ENCODE assay signal across 12 cellular contexts in the genomic region with DNA sequence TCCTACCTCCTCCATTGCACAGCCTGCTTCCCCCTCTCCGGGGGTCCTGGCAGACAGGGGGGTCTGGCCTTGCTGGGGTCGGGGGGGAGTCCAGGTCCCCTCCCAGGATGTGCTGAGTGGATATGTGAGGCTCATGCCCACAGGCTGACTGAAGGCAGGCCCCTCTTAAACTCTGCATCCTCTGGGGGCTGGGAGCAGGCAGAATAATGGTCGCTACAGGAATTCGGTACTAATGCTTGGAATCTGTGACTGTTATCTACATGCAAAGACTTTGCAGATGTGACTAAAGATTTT. TPM values are rescaled to one million over a fixed set of nuclear protein-coding genes. Genes with fewer than 3 reads are reported as not detected.
DNase-seq lines count a peak whose midpoint lies in the region; ATAC-seq, FAIRE-seq and TF ChIP-seq lines count a peak whose summit lies in the region.
"Had no signal": no experiment of that assay in that cellular context is flagged by ENCODE, and none has a peak within 500 bp of the region (broad histone marks: within the 10 kb centered on the region; RNA-seq: fewer than 3 reads in every experiment).

No MANE protein-coding gene starts in this region.

- POLR2A ChIA-PET in A549 (lab: Yijun Ruan, JAX) = no interaction called here
- POLR2A ChIA-PET in activated CD8-positive, alpha-beta T cell treated with anti-CD3 and anti-CD28 coated beads, Interleukin-2, amount 10 ng/mL, durations not matched to agents 7 days and 5 days (lab: Charles Lee) = interaction anchor here (0.8 to 15.1 kb wide), 2 partner anchors 22 to 36 kb away, joined by 3 to 307 read pairs; no protein-coding TSS in a partner anchor

- H3K27ac ChIP-seq in A549 (peak overlapping the region in 1 of 2 experiments; percentile 99; a peak in 2 of 6 replicates), aorta (ENCODE audit: low read depth in 1 of 2, low read length in 2 of 2) (no peak overlapping the region)

- H3K4me3 ChIP-seq in A549 = no peak overlapping the region
- peak overlapping the region; percentile 88; the same call in 1 of the 2 replicates for H3K4me3 ChIP-seq in GM08714 (ENCODE audit: low read length)
- H3K4me3 ChIP-seq in aorta (ENCODE audit: low read length in 2 of 2) = no peak overlapping the region

- TF ChIP-seq EP300 in A549 (IDR thresholded peaks at IDR 0.05) = no peak

- TF ChIP-seq RAD21 in A549 (conservative IDR thresholded peaks at IDR 0.05 in 1 of 2, IDR thresholded peaks at IDR 0.05 in 1 of 2) = no peak

- peaks cover 22% of the 10 kb centered on the region for H3K4me1 ChIP-seq in A549
- no peaks in the 10 kb centered on the region for H3K4me1 ChIP-seq in aorta (ENCODE audit: control insufficient read depth in 1 of 2, insufficient read depth in 2 of 2, low read length in 2 of 2)

- peak overlapping the region; percentile 95 for H3K27ac Mint-ChIP-seq in activated CD8-positive, alpha-beta T cell treated with anti-CD3 and anti-CD28 coated beads, Interleukin-2, amount 10 ng/mL, durations not matched to agents 7 days and 5 days
- no peak overlapping the region for H3K27ac Mint-ChIP-seq in mesothelial cell of epicardium

- H3K36me3 ChIP-seq in aorta (ENCODE audit: control insufficient read depth in 1 of 2, insufficient read depth in 2 of 2, low read length in 1 of 2) = no peaks in the 10 kb centered on the region

- H3K9me3 Mint-ChIP-seq in activated CD8-positive, alpha-beta T cell treated with anti-CD3 and anti-CD28 coated beads, Interleukin-2, amount 10 ng/mL, durations not matched to agents 7 days and 5 days (ENCODE audit: insufficient read depth) = no peaks in the 10 kb centered on the region
- no peaks in the 10 kb centered on the region for H3K9me3 Mint-ChIP-seq in mesothelial cell of epicardium

- H3K9me3 ChIP-seq in A549 = no peaks in the 10 kb centered on the region
- H3K9me3 ChIP-seq in aorta (ENCODE audit: control insufficient read depth, low read length) = no peaks in the 10 kb centered on the region

- intact Hi-C loops in aorta (cut with DNase I) = loop anchor here in 1 of 2 donors (5.0 kb wide), 1 partner anchor 35 kb away; the partner anchor contains the start of gene DNAL4

- H3K4me3 Mint-ChIP-seq in activated CD8-positive, alpha-beta T cell treated with anti-CD3 and anti-CD28 coated beads, Interleukin-2, amount 10 ng/mL, durations not matched to agents 7 days and 5 days = peak overlapping the region; percentile 97
- peak overlapping the region; percentile 75 for H3K4me3 Mint-ChIP-seq in mesothelial cell of epicardium

- no peaks in the 10 kb centered on the region for H3K27me3 Mint-ChIP-seq in activated CD8-positive, alpha-beta T cell treated with anti-CD3 and anti-CD28 coated beads, Interleukin-2, amount 10 ng/mL, durations not matched to agents 7 days and 5 days (ENCODE audit: low read depth)
- H3K27me3 Mint-ChIP-seq in mesothelial cell of epicardium (ENCODE audit: low read depth) = no peaks in the 10 kb centered on the region

- H3K4me1 Mint-ChIP-seq in activated CD8-positive, alpha-beta T cell treated with anti-CD3 and anti-CD28 coated beads, Interleukin-2, amount 10 ng/mL, durations not matched to agents 7 days and 5 days (ENCODE audit: low read depth) = peaks cover 39% of the 10 kb centered on the region
- peaks cover 30% of the 10 kb centered on the region for H3K4me1 Mint-ChIP-seq in mesothelial cell of epicardium

- DNase-seq in A549 (ENCODE audit: low read depth in 1 of 2, low spot score in 1 of 2) (no peak), mesothelial cell of epicardium (ENCODE audit: low spot score in 2 of 2, unreplicated experiment in 2 of 2) (no peak), MV-4-11 (lab: John Stamatoyannopoulos, UW) (no peak), SHP77 treated with DMSO at 0.1 percent for 48 hours (lab: John Stamatoyannopoulos, UW) (no peak), DMS53 treated with DMSO at 0.1 percent for 48 hours (lab: John Stamatoyannopoulos, UW; ENCODE audit: unreplicated experiment) (no peak), aorta (no peak)
- DNase-seq in activated CD8-positive, alpha-beta T cell treated with anti-CD3 and anti-CD28 coated beads, Interleukin-2, amount 10 ng/mL, durations not matched to agents 7 days and 5 days = no peak
- DNase-seq: H7, NCI-H1930 had no signal

- 77% methylated on average over 3 of the region's 4 CpGs for WGBS in A549 (ENCODE audit: missing lambda C conversion rate)
- WGBS in aorta, 2 donors = 81 to 86% methylated on average over 4 of the region's 4 CpGs

- peak overlapping the region; percentile 90; the same call in 2 of the 3 replicates for H3K4me2 ChIP-seq in A549

- no peak for TF ChIP-seq POLR2A in A549 (IDR thresholded peaks at IDR 0.05; ENCODE audit: low read length)

- H3K27me3 ChIP-seq in aorta (ENCODE audit: control insufficient read depth in 1 of 2, insufficient read depth in 2 of 2, low read length in 1 of 2) = no peaks in the 10 kb centered on the region

- TF ChIP-seq CTCF in A549 (IDR thresholded peaks at IDR 0.05) (no peak), mesothelial cell of epicardium (IDR thresholded peaks at IDR 0.05; ENCODE audit: unreplicated experiment) (no peak)

- CTCF ChIA-PET in A549 (lab: Yijun Ruan, JAX) = interaction anchor here (8.1 kb wide), 1 partner anchor 10 kb away, joined by 75 read pairs; no protein-coding TSS in a partner anchor
- CTCF ChIA-PET in activated CD8-positive, alpha-beta T cell treated with anti-CD3 and anti-CD28 coated beads, Interleukin-2, amount 10 ng/mL, durations not matched to agents 7 days and 5 days (lab: Charles Lee) = interaction anchor here (1.3 to 2.0 kb wide), 4 partner anchors 9 to 112 kb away, joined by 4 to 11 read pairs (median 6); no protein-coding TSS in a partner anchor

- H3K36me3 Mint-ChIP-seq in activated CD8-positive, alpha-beta T cell treated with anti-CD3 and anti-CD28 coated beads, Interleukin-2, amount 10 ng/mL, durations not matched to agents 7 days and 5 days (ENCODE audit: low read depth) = peaks cover 45% of the 10 kb centered on the region
- peaks cover 3% of the 10 kb centered on the region for H3K36me3 Mint-ChIP-seq in mesothelial cell of epicardium

- no peak for FAIRE-seq in A549 (lab: Jason Lieb, UNC)
- FAIRE-seq: bronchial epithelial cell had no signal

- ATAC-seq in A549 (no peak), aorta (ENCODE audit: low FRiP score) (no peak)
- ATAC-seq in activated CD8-positive, alpha-beta T cell treated with anti-CD3 and anti-CD28 coated beads, Interleukin-2, amount 10 ng/mL, durations not matched to agents 7 days and 5 days = no peak
- ATAC-seq: sciatic nerve had no signal

TF ChIP-seq in A549, 52 proteins besides CTCF, POLR2A, EP300 and RAD21:
- no peak for TF ChIP-seq POLR2AphosphoS2 (conservative IDR thresholded peaks at IDR 0.05; ENCODE audit: low read length)
- TF ChIP-seq SMC3 (IDR thresholded peaks at IDR 0.05) = no peak
- no peak for TF ChIP-seq TFCP2L1 (CRISPR knock-in tag; IDR thresholded peaks at IDR 0.05)
- TF ChIP-seq HOXA7 (CRISPR knock-in tag; IDR thresholded peaks at IDR 0.05) = no peak
- TF ChIP-seq JUN (IDR thresholded peaks at IDR 0.05) = no peak
- no peak for TF ChIP-seq HEYL (CRISPR knock-in tag; IDR thresholded peaks at IDR 0.05)

RNA-seq across cellular contexts. Expression of gene SUN2, which starts 1.6 kb away (rescaled TPM):
- polyA plus RNA-seq in A549 (2011; rRNA removed) (12.6 and 18.4 TPM in 2 replicates), A549 (2017; fragmentation: RNase III; extraction: RNeasy Plus Mini Kit Qiagen cat#74134 plus additional on column Dnase treatment) (21.7 to 26.4 TPM (median 24.0 TPM) in 3 replicates), aorta (100 to 1,000 TPM in 1 of 2 donors, 10 to 100 TPM in 1; 95.4 to 303 TPM)
- 20.2 and 27.5 TPM in 2 replicates for polyA plus RNA-seq in A549 (2012; cell fraction: cytosol; rRNA removed)
- polyA plus RNA-seq in A549 (2012; cell fraction: nucleus; rRNA removed) = 63.4 and 82.4 TPM in 2 replicates
- polyA minus RNA-seq in A549 (2011; rRNA and poly(A)+ RNA removed) = 27.7 and 32.9 TPM in 2 replicates
- total RNA-seq in activated CD8-positive, alpha-beta T cell treated with anti-CD3 and anti-CD28 coated beads, Interleukin-2, amount 10 ng/mL, durations not matched to agents 7 days and 5 days = 100 to 1,000 TPM; 481 to 482 TPM
- total RNA-seq in mesothelial cell of epicardium (59.8 to 63.0 TPM (median 61.2 TPM) in 3 replicates), aorta (100 to 1,000 TPM; 275 to 495 TPM)

RNA-seq across cellular contexts. Expression of gene DNAL4, which starts 36.5 kb away (rescaled TPM):
- polyA plus RNA-seq in A549 (2011; rRNA removed) (9.8 and 9.9 TPM in 2 replicates), A549 (2017; fragmentation: RNase III; extraction: RNeasy Plus Mini Kit Qiagen cat#74134 plus additional on column Dnase treatment) (7.0 to 7.7 TPM (median 7.6 TPM) in 3 replicates), aorta (10 to 100 TPM in 1 of 2 donors, 1 to 10 TPM in 1; 8.8 to 14.3 TPM)
- polyA plus RNA-seq in A549 (2012; cell fraction: cytosol; rRNA removed) = 8.5 and 9.9 TPM in 2 replicates
- polyA plus RNA-seq in A549 (2012; cell fraction: nucleus; rRNA removed) = 5.6 and 7.2 TPM in 2 replicates
- 6.0 and 8.1 TPM in 2 replicates for polyA minus RNA-seq in A549 (2011; rRNA and poly(A)+ RNA removed)
- 1 to 10 TPM; 8.0 to 8.6 TPM for total RNA-seq in activated CD8-positive, alpha-beta T cell treated with anti-CD3 and anti-CD28 coated beads, Interleukin-2, amount 10 ng/mL, durations not matched to agents 7 days and 5 days
- total RNA-seq in mesothelial cell of epicardium (15.9 to 18.0 TPM (median 17.3 TPM) in 3 replicates), aorta (10 to 100 TPM in 1 of 2 donors, 1 to 10 TPM in 1; 8.2 to 10.8 TPM)

RNA-seq across cellular contexts. Expression of gene GTPBP1, which starts 51.7 kb away (rescaled TPM):
- polyA plus RNA-seq in A549 (2011; rRNA removed) (10.7 and 15.1 TPM in 2 replicates), A549 (2017; fragmentation: RNase III; extraction: RNeasy Plus Mini Kit Qiagen cat#74134 plus additional on column Dnase treatment) (7.1 to 9.0 TPM (median 8.8 TPM) in 3 replicates), aorta (10 to 100 TPM; 10.5 to 21.6 TPM)
- 8.6 and 10.5 TPM in 2 replicates for polyA plus RNA-seq in A549 (2012; cell fraction: cytosol; rRNA removed)
- polyA plus RNA-seq in A549 (2012; cell fraction: nucleus; rRNA removed) = 29.4 and 33.7 TPM in 2 replicates
- polyA minus RNA-seq in A549 (2011; rRNA and poly(A)+ RNA removed) = 19.9 and 28.5 TPM in 2 replicates
- 10 to 100 TPM; 71.8 to 73.9 TPM for total RNA-seq in activated CD8-positive, alpha-beta T cell treated with anti-CD3 and anti-CD28 coated beads, Interleukin-2, amount 10 ng/mL, durations not matched to agents 7 days and 5 days
- total RNA-seq in mesothelial cell of epicardium (71.6 to 74.3 TPM (median 73.1 TPM) in 3 replicates), aorta (10 to 100 TPM; 49.5 to 59.2 TPM)

RNA-seq across cellular contexts. Expression of gene JOSD1, which starts 56.7 kb away (rescaled TPM):
- 37.5 and 40.9 TPM in 2 replicates for polyA plus RNA-seq in A549 (2011; rRNA removed)
- 22.7 and 28.4 TPM in 2 replicates for polyA plus RNA-seq in A549 (2012; cell fraction: cytosol; rRNA removed)
- polyA plus RNA-seq in A549 (2012; cell fraction: nucleus; rRNA removed) = 25.9 and 35.5 TPM in 2 replicates
- polyA plus RNA-seq in A549 (2017; fragmentation: RNase III; extraction: RNeasy Plus Mini Kit Qiagen cat#74134 plus additional on column Dnase treatment) = 28.5 to 30.9 TPM (median 29.7 TPM) in 3 replicates
- 45.8 and 46.8 TPM in 2 replicates for polyA minus RNA-seq in A549 (2011; rRNA and poly(A)+ RNA removed)
- 10 to 100 TPM; 60.0 to 63.7 TPM for total RNA-seq in activated CD8-positive, alpha-beta T cell treated with anti-CD3 and anti-CD28 coated beads, Interleukin-2, amount 10 ng/mL, durations not matched to agents 7 days and 5 days
- total RNA-seq in mesothelial cell of epicardium = 58.4 to 59.6 TPM (median 59.6 TPM) in 3 replicates
- 10 to 100 TPM; 54.0 to 54.7 TPM for total RNA-seq in aorta
- 10 to 100 TPM; 19.7 to 30.0 TPM for polyA plus RNA-seq in aorta
